24 cellular contexts compared by ENCODE assay signal in the genomic region with DNA sequence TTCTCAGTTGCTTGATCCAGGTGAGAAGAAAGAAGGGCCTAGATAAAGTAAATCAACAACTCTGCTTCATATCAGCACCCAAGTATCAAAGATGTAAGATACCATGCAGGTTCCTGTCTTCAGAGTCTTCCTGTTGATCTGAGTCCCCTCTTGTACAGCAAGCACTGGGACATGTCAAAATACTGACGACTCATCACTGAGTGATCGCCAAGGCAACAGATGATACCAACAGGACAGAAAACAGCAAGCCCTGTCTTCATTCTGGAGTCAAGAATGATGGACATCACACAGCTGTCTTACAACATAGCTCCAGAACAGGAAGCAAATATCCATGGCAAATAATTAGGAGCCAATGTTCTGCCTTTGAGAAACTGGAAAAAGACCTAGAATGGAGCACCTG.
DNase-seq lines count a peak whose midpoint lies in the region; ATAC-seq and TF ChIP-seq lines count a peak whose summit lies in the region.
"Had no signal": no experiment of that assay in that cellular context is flagged by ENCODE, and none has a peak within 500 bp of the region (broad histone marks: within the 10 kb centered on the region; RNA-seq: fewer than 3 reads in every experiment).

No MANE protein-coding gene starts in this region.

- no peak for TF ChIP-seq POLR2A in NB4 (IDR thresholded peaks at IDR 0.05; ENCODE audit: extremely low read depth, insufficient read length)
- no peak for TF ChIP-seq POLR2A in erythroblast (IDR thresholded peaks at IDR 0.05; ENCODE audit: low read length)

- peaks cover 0 to 2% of the 10 kb centered on the region in 2 donors for H3K9me3 Mint-ChIP-seq in natural killer cell
- H3K9me3 Mint-ChIP-seq: stimulated activated effector memory CD8-positive, alpha-beta T cell treated with anti-CD3 and anti-CD28 coated beads, Interleukin-12 subunit alpha, Interleukin-12 subunit beta, amount 100 ng/mL, for 72 hours had no signal

- no peak overlapping the region for H3K4me3 ChIP-seq in NB4 (ENCODE audit: low read depth, low read length)
- H3K4me3 ChIP-seq: esophagus squamous epithelium, SK-N-MC, uterus had no signal

- no peak for TF ChIP-seq CTCF in NB4 (IDR thresholded peaks at IDR 0.05; ENCODE audit: low read depth, low read length)
- no peak for TF ChIP-seq CTCF in natural killer cell (IDR thresholded peaks at IDR 0.05)

- no peaks in the 10 kb centered on the region for H3K4me1 Mint-ChIP-seq in natural killer cell
- H3K4me1 Mint-ChIP-seq: immature natural killer cell; stimulated activated effector memory CD8-positive, alpha-beta T cell treated with anti-CD3 and anti-CD28 coated beads, Interleukin-12 subunit alpha, Interleukin-12 subunit beta, amount 100 ng/mL, for 72 hours; T-helper 17 cell had no signal

- peak; percentile 15 for DNase-seq in ELF-1 (ENCODE audit: low read depth, low spot score)
- DNase-seq in NB4 (ENCODE audit: low read depth): peak; percentile 14
- DNase-seq in erythroblast (lab: John Stamatoyannopoulos, UW): peak; percentile 4 to 5
- peak; percentile 47 for DNase-seq in kidney tubule cell (ENCODE audit: low spot score)
- DNase-seq in hypothalamus (lab: John Stamatoyannopoulos, UW): no peak
- DNase-seq in HPDE6-E6E7 (ENCODE audit: extremely low spot score): no peak
- no peak for DNase-seq in stimulated activated CD4-positive, alpha-beta T cell treated with anti-CD3 and anti-CD28 coated beads, Interleukin-15, amount 100 ng/mL, for 24 hours
- no peak for DNase-seq in natural killer cell
- DNase-seq: activated CD4-positive, alpha-beta T cell treated with anti-CD3 and anti-CD28 coated beads, Interleukin-2, amount 50 U/mL, for 1 hour; activated CD8-positive, alpha-beta memory T cell treated with anti-CD3 and anti-CD28 coated beads, Interleukin-2, amount 50 U/mL, for 4 hours; activated effector memory CD4-positive, alpha-beta T cell treated with anti-CD3 and anti-CD28 coated beads, Interleukin-2, amount 50 U/mL, for 16 hours; C1 segment of cervical spinal cord; effector memory CD4-positive, alpha-beta T cell; esophagus squamous epithelium; immature natural killer cell; MM.1S; NCI-H146; NCI-H524; stimulated activated CD4-positive, alpha-beta T cell treated with anti-CD3 and anti-CD28 coated beads, Interleukin-1b, Interleukin-23, amount 100 ng/mL, for 48 hours; T-helper 17 cell; uterus had no signal

- intact Hi-C loops in natural killer cell (cut with micrococcal nuclease): no loop called here

- no peak overlapping the region for H3K27ac Mint-ChIP-seq in natural killer cell
- H3K27ac Mint-ChIP-seq: immature natural killer cell; progenitor cell of endocrine pancreas; stimulated activated effector memory CD8-positive, alpha-beta T cell treated with anti-CD3 and anti-CD28 coated beads, Interleukin-12 subunit alpha, Interleukin-12 subunit beta, amount 100 ng/mL, for 72 hours; T-helper 17 cell had no signal

- H3K27me3 Mint-ChIP-seq in natural killer cell (ENCODE audit: low read depth in 2 of 2): peaks cover 0 to 3% of the 10 kb centered on the region in 2 donors
- H3K27me3 Mint-ChIP-seq: progenitor cell of endocrine pancreas had no signal

- no peak for ATAC-seq in natural killer cell
- ATAC-seq: stimulated activated effector memory CD8-positive, alpha-beta T cell treated with anti-CD3 and anti-CD28 coated beads, Interleukin-12 subunit alpha, Interleukin-12 subunit beta, amount 100 ng/mL, for 72 hours; T-helper 17 cell had no signal

- no peaks in the 10 kb centered on the region for H3K36me3 Mint-ChIP-seq in natural killer cell
- H3K36me3 Mint-ChIP-seq: immature natural killer cell; stimulated activated effector memory CD8-positive, alpha-beta T cell treated with anti-CD3 and anti-CD28 coated beads, Interleukin-12 subunit alpha, Interleukin-12 subunit beta, amount 100 ng/mL, for 72 hours had no signal

- H3K4me3 Mint-ChIP-seq in natural killer cell: no peak overlapping the region
- H3K4me3 Mint-ChIP-seq: immature natural killer cell; stimulated activated effector memory CD8-positive, alpha-beta T cell treated with anti-CD3 and anti-CD28 coated beads, Interleukin-12 subunit alpha, Interleukin-12 subunit beta, amount 100 ng/mL, for 72 hours; T-helper 17 cell had no signal

Comparison
In these comparisons a context has a peak if more than half of its experiments do, and no peak if none do; other contexts are left out.
1. DNase-seq: peak in ELF-1 (single experiment), NB4 (single experiment), erythroblast (2 of 2) and kidney tubule cell (single experiment); none in hypothalamus (0 of 51), HPDE6-E6E7 (single experiment), stimulated activated CD4-positive, alpha-beta T cell treated with anti-CD3 and anti-CD28 coated beads, Interleukin-15, amount 100 ng/mL, for 24 hours (single experiment) and natural killer cell (single experiment).